ENCODE assay signal across 1 cellular context in the genomic region with DNA sequence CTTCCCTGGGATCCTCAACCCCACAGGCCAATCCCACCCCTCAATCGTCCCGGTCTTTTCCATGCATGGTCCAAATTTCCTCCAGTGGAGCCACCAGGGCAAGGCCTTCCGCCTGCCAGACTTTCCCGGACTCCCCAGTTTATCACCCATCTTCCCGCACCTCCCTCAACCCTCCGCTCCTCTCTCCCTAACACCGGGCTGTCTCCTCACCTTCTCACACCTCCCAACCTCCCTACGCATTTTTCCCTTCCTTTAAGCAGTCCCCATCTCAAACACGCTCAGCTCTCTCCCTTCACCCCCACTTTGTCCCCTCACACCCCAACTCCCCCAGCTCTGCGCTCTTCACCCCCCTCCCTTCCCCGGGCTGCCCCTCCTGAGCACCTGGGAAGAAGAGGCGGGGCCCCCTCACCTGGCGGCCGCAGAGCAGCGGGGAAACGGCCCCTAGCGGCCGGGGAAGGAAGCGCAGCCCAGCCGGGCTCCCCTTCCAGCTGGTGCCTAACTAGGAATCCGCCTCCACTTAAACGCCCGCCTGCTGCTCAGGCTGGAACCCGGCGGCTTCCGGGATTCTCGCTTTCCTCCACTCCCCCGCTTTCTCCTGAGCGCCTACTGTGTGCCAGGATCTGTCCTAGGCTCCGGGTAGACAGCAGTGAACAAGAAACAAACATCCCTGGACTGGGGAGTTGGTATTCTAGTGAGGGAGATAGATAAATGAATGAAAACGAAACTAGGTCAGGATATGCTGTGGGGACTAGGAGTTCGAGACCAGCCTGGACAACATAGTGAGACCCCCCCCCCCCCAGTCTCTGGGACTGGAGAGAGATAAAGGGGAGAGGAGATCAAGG.
TF ChIP-seq lines count a peak whose summit lies in the region.

No MANE protein-coding gene starts in this region.

TF ChIP-seq in IMR-90, 13 proteins besides CTCF, POLR2A, EP300 and RAD21:
- TF ChIP-seq SMC3 (IDR thresholded peaks at IDR 0.05; ENCODE audit: low read depth, low read length) (peak; percentile 27; the same call in 1 of the 2 replicates), MAZ (IDR thresholded peaks at IDR 0.05; ENCODE audit: borderline replicate concordance, low read depth, low read length) (0 out of 2 replicates have a peak, but pooled peaks have one; percentile 35)
